Comparison of ENCODE assay signal across 8 cellular contexts in the genomic region with DNA sequence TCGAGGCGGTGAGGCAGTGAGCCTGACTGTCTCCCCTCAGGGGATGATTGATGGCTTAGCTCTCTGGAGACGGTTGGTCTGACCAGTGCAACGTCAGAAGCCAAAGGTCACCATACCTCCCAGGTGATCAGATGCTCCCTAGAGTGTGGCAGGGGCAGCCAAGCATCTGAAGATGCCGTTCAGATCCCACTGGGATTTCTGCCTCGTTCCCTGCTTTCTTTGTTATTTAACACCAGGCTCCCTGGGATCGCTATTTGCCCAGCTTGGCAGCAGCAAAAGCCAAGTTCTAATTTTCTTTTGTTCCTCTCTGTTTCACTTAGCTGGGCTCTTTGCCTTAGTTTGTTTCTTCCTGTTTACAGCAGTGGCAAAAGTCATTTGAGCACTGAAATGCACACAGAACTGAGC. TPM values are rescaled to one million over a fixed set of nuclear protein-coding genes. Genes with fewer than 3 reads are reported as not detected.
DNase-seq lines count a peak whose midpoint lies in the region; ATAC-seq and TF ChIP-seq lines count a peak whose summit lies in the region.
"Had no signal": no experiment of that assay in that cellular context is flagged by ENCODE, and none has a peak within 500 bp of the region (broad histone marks: within the 10 kb centered on the region; RNA-seq: fewer than 3 reads in every experiment).

No MANE protein-coding gene starts in this region.

- H3K27me3 Mint-ChIP-seq in activated CD4-positive, alpha-beta T cell treated with anti-CD3 and anti-CD28 coated beads for 36 hours: no peaks in the 10 kb centered on the region

- H3K4me1 Mint-ChIP-seq in activated CD4-positive, alpha-beta T cell treated with anti-CD3 and anti-CD28 coated beads for 36 hours: peaks cover 57% of the 10 kb centered on the region

- POLR2A ChIA-PET in activated CD4-positive, alpha-beta T cell treated with anti-CD3 and anti-CD28 coated beads for 36 hours (lab: Charles Lee): interaction anchor here (0.7 to 1.1 kb wide), 2 partner anchors 31 to 36 kb away, joined by 4 to 8 read pairs; no protein-coding TSS in a partner anchor

- intact Hi-C loops in activated CD4-positive, alpha-beta T cell treated with anti-CD3 and anti-CD28 coated beads for 36 hours (cut with DNase I, micrococcal nuclease): loop anchor here in 1 of 2 experiments (2.0 to 5.0 kb wide), 2 partner anchors 34 to 47 kb away; no protein-coding TSS in a partner anchor

- H3K4me3 ChIP-seq in HUES48 (ENCODE audit: low read depth, low read length) (no peak overlapping the region), RWPE2 (ENCODE audit: severe bottlenecking) (no peak overlapping the region), iPS-20b (ENCODE audit: low read length) (peak overlapping the region; percentile 34; the same call in 1 of the 2 replicates)
- H3K4me3 ChIP-seq: heart right ventricle had no signal

- H3K36me3 Mint-ChIP-seq in activated CD4-positive, alpha-beta T cell treated with anti-CD3 and anti-CD28 coated beads for 36 hours (ENCODE audit: low read depth): peaks cover 37% of the 10 kb centered on the region

- DNase-seq in RWPE2 (ENCODE audit: low spot score) (no peak), smooth muscle cell of the brain vasculature (ENCODE audit: low read depth, low spot score) (peak; percentile 70), SKM-1 (lab: John Stamatoyannopoulos, UW; ENCODE audit: unreplicated experiment) (no peak)
- DNase-seq in activated CD4-positive, alpha-beta T cell treated with anti-CD3 and anti-CD28 coated beads for 36 hours: no peak
- DNase-seq: heart right ventricle had no signal

- CTCF ChIA-PET in activated CD4-positive, alpha-beta T cell treated with anti-CD3 and anti-CD28 coated beads for 36 hours (lab: Charles Lee): interaction anchor here (0.8 to 1.7 kb wide), 4 partner anchors 11 to 30 kb away, joined by 3 to 6 read pairs (median 4); no protein-coding TSS in a partner anchor

- H3K36me3 ChIP-seq in HUES48 (ENCODE audit: control insufficient read depth, insufficient read depth, low read length) (no peaks in the 10 kb centered on the region), RWPE2 (ENCODE audit: low read depth) (peaks cover 24% of the 10 kb centered on the region), iPS-20b (ENCODE audit: insufficient read depth, low read depth, low read length) (0 out of 2 replicates have a peak, but pooled peaks cover 6% of the 10 kb centered on the region)

- H3K27ac ChIP-seq in HUES48 (ENCODE audit: low read depth, low read length): peak overlapping the region; percentile 93
- H3K27ac ChIP-seq in RWPE2 (ENCODE audit: poor library complexity, severe bottlenecking): peak overlapping the region; percentile 58
- no peak overlapping the region for H3K27ac ChIP-seq in iPS-20b (ENCODE audit: low read length)

- peaks cover 9% of the 10 kb centered on the region for H3K9me3 Mint-ChIP-seq in activated CD4-positive, alpha-beta T cell treated with anti-CD3 and anti-CD28 coated beads for 36 hours (ENCODE audit: low read depth)

- H3K27me3 ChIP-seq in HUES48 (ENCODE audit: control insufficient read depth, insufficient read depth, low read length): no peaks in the 10 kb centered on the region
- H3K27me3 ChIP-seq in RWPE2 (ENCODE audit: insufficient read depth, poor library complexity, severe bottlenecking): no peaks in the 10 kb centered on the region
- H3K27me3 ChIP-seq in iPS-20b (ENCODE audit: insufficient read depth, low read length): no peaks in the 10 kb centered on the region
- H3K27me3 ChIP-seq: heart right ventricle had no signal

- no peak overlapping the region for H3K27ac Mint-ChIP-seq in activated CD4-positive, alpha-beta T cell treated with anti-CD3 and anti-CD28 coated beads for 36 hours

- ATAC-seq in RWPE2 (ENCODE audit: low read depth) (no peak), HG03378 (IDR thresholded peaks at IDR 0.05; ENCODE audit: unreplicated experiment) (no peak)
- ATAC-seq in activated CD4-positive, alpha-beta T cell treated with anti-CD3 and anti-CD28 coated beads for 36 hours: no peak
- ATAC-seq: heart right ventricle had no signal

- TF ChIP-seq CTCF in RWPE2 (IDR thresholded peaks at IDR 0.05; ENCODE audit: poor library complexity, severe bottlenecking): no peak

- H3K9ac ChIP-seq in HUES48 (ENCODE audit: low read depth, low read length) (0 out of 2 replicates have a peak overlapping the region, but pooled peaks have one; percentile 34), iPS-20b (ENCODE audit: low read depth, low read length) (no peak overlapping the region; the same call in 1 of the 2 replicates)

- H3K4me3 Mint-ChIP-seq in activated CD4-positive, alpha-beta T cell treated with anti-CD3 and anti-CD28 coated beads for 36 hours: no peak overlapping the region

- H3K4me1 ChIP-seq in HUES48 (ENCODE audit: control insufficient read depth, insufficient read depth, low read length) (peaks cover 54% of the 10 kb centered on the region), RWPE2 (ENCODE audit: insufficient read depth, poor library complexity, severe bottlenecking) (peaks cover 47% of the 10 kb centered on the region), iPS-20b (ENCODE audit: insufficient read depth, low read length) (peaks cover 43% of the 10 kb centered on the region)

- H3K9me3 ChIP-seq in HUES48 (ENCODE audit: control insufficient read depth, insufficient read depth, low read length): no peaks in the 10 kb centered on the region
- H3K9me3 ChIP-seq in RWPE2 (ENCODE audit: severe bottlenecking): no peaks in the 10 kb centered on the region
- no peaks in the 10 kb centered on the region for H3K9me3 ChIP-seq in iPS-20b (ENCODE audit: insufficient read depth, low read depth, low read length)
- H3K9me3 ChIP-seq: heart right ventricle had no signal

RNA-seq across cellular contexts. Expression of gene SVIL, which starts 53.5 kb away (rescaled TPM):
- 10 to 100 TPM; 12.5 to 17.0 TPM for total RNA-seq in activated CD4-positive, alpha-beta T cell treated with anti-CD3 and anti-CD28 coated beads for 36 hours
